ENCODE assay signal across 1 cellular context in the genomic region with DNA sequence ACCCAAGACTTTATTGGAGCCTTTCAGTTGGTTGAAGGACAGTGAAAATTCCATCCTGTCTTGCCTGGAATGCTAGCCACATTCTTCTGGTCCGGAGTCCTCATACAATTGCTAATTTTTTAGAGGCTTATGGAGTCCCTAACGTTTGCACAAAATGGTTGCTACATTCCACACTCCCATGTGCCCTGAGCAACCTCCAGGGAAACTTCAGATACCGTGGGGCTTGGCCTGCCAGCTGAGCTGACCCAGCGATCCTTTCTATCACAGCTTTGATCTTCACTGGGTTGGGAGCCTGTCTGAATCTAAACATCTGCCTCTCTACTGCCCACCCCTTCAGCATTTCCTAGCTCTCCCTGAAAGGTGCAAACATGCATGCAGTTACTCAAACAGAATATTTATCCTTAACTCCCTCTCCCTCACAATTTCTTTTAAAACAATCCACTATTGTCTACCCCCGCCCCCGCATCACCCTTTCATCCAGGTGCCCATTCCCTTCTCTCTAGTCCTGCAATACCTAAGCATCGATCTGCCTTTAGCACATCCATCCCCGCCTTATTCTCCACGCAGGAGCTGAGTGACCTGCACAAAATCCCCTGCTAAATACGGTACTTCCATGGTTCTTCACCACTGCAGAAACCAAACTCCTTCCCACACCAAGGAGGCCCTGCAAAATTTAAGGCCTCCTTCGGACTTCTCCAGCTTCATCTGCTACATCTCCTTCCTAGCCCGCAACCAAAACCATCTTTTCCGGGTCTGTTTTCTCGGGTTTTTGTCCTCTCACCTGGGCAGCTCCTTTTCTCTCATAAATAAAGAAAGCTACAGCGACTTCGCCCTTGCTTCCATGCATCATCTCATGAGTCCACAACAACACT.
TF ChIP-seq lines count a peak whose summit lies in the region.

No MANE protein-coding gene starts in this region.

TF ChIP-seq in K562, 482 proteins besides CTCF, POLR2A, EP300 and RAD21 (continued from another document):
- TF ChIP-seq, protein P1, sequence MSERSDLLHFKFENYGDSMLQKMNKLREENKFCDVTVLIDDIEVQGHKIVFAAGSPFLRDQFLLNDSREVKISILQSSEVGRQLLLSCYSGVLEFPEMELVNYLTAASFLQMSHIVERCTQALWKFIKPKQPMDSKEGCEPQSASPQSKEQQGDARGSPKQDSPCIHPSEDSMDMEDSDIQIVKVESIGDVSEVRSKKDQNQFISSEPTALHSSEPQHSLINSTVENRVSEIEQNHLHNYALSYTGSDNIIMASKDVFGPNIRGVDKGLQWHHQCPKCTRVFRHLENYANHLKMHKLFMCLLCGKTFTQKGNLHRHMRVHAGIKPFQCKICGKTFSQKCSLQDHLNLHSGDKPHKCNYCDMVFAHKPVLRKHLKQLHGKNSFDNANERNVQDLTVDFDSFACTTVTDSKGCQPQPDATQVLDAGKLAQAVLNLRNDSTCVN (CRISPR knock-in tag; IDR thresholded peaks at IDR 0.05) = 0 out of 2 replicates have a peak, but pooled peaks have one; percentile 28
- TF ChIP-seq ATF7 (IDR thresholded peaks at IDR 0.05) (no peak), ARNT (IDR thresholded peaks at IDR 0.05) (0 out of 4 replicates have a peak, but pooled peaks of 1 of the 2 experiments have one; percentile 22), POLR2B (IDR thresholded peaks at IDR 0.05; ENCODE audit: low read depth, partially characterized antibody) (no peak), NR1H2 (CRISPR knock-in tag; IDR thresholded peaks at IDR 0.05) (no peak), PHF20 (IDR thresholded peaks at IDR 0.05; ENCODE audit: partially characterized antibody) (no peak), ZNF717 (CRISPR knock-in tag; IDR thresholded peaks at IDR 0.05) (no peak), MAZ (CRISPR knock-in tag; conservative IDR thresholded peaks at IDR 0.05 in 1 of 2, IDR thresholded peaks at IDR 0.05 in 1 of 2) (no peak), HLTF (IDR thresholded peaks at IDR 0.05) (no peak), NFRKB (IDR thresholded peaks at IDR 0.05; ENCODE audit: low read depth) (no peak), ZC3H4 (CRISPR knock-in tag; IDR thresholded peaks at IDR 0.05; ENCODE audit: borderline replicate concordance) (no peak), RBM25 (IDR thresholded peaks at IDR 0.05; ENCODE audit: low read depth, low read length, severe bottlenecking) (no peak), SP1 (CRISPR knock-in tag; IDR thresholded peaks at IDR 0.05) (no peak), SPI1 (IDR thresholded peaks at IDR 0.05; ENCODE audit: borderline replicate concordance, low read depth, low read length) (no peak), MECOM (CRISPR knock-in tag; IDR thresholded peaks at IDR 0.05) (peak; percentile 48; the same call in 1 of the 2 replicates), PHTF2 (CRISPR knock-in tag; IDR thresholded peaks at IDR 0.05) (no peak), ZNF384 (IDR thresholded peaks at IDR 0.05; ENCODE audit: low read depth, low read length) (no peak), ZKSCAN8 (CRISPR knock-in tag; IDR thresholded peaks at IDR 0.05) (no peak), HMGN3 (IDR thresholded peaks at IDR 0.05; ENCODE audit: borderline replicate concordance, extremely low read depth, insufficient read length, low read depth, low read length) (no peak), OTX1 (CRISPR knock-in tag; IDR thresholded peaks at IDR 0.05) (0 out of 2 replicates have a peak, but pooled peaks have one; percentile 7), BRD9 (IDR thresholded peaks at IDR 0.05; ENCODE audit: low read depth, partially characterized antibody) (peak; percentile 37), ELF1 (tag; IDR thresholded peaks at IDR 0.05) (0 out of 2 replicates have a peak, but pooled peaks have one; percentile 4), EGR1 (conservative IDR thresholded peaks at IDR 0.05) (peak; percentile 81), ZNF766 (CRISPR knock-in tag; conservative IDR thresholded peaks at IDR 0.05) (0 out of 2 replicates have a peak, but pooled peaks have one; percentile 6), TEAD4 (IDR thresholded peaks at IDR 0.05; ENCODE audit: low read length) (peak; percentile 8; the same call in 1 of the 2 replicates), TEAD4 (CRISPR knock-in tag; IDR thresholded peaks at IDR 0.05; ENCODE audit: borderline replicate concordance) (no peak), LCOR (CRISPR knock-in tag; IDR thresholded peaks at IDR 0.05) (no peak), CCNT2 (IDR thresholded peaks at IDR 0.05; ENCODE audit: borderline replicate concordance, extremely low read depth, insufficient read length, low read depth, low read length) (no peak), ADNP (tag; IDR thresholded peaks at IDR 0.05) (no peak), HEY1 (CRISPR knock-in tag; IDR thresholded peaks at IDR 0.05; ENCODE audit: borderline replicate concordance) (no peak)
- TF ChIP-seq, protein P2, sequence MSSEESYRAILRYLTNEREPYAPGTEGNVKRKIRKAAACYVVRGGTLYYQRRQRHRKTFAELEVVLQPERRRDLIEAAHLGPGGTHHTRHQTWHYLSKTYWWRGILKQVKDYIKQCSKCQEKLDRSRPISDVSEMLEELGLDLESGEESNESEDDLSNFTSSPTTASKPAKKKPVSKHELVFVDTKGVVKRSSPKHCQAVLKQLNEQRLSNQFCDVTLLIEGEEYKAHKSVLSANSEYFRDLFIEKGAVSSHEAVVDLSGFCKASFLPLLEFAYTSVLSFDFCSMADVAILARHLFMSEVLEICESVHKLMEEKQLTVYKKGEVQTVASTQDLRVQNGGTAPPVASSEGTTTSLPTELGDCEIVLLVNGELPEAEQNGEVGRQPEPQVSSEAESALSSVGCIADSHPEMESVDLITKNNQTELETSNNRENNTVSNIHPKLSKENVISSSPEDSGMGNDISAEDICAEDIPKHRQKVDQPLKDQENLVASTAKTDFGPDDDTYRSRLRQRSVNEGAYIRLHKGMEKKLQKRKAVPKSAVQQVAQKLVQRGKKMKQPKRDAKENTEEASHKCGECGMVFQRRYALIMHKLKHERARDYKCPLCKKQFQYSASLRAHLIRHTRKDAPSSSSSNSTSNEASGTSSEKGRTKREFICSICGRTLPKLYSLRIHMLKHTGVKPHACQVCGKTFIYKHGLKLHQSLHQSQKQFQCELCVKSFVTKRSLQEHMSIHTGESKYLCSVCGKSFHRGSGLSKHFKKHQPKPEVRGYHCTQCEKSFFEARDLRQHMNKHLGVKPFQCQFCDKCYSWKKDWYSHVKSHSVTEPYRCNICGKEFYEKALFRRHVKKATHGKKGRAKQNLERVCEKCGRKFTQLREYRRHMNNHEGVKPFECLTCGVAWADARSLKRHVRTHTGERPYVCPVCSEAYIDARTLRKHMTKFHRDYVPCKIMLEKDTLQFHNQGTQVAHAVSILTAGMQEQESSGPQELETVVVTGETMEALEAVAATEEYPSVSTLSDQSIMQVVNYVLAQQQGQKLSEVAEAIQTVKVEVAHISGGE (CRISPR knock-in tag; IDR thresholded peaks at IDR 0.05) = no peak
- TF ChIP-seq, protein P3, sequence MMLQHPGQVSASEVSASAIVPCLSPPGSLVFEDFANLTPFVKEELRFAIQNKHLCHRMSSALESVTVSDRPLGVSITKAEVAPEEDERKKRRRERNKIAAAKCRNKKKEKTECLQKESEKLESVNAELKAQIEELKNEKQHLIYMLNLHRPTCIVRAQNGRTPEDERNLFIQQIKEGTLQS (IDR thresholded peaks at IDR 0.05) = no peak
- TF ChIP-seq, protein P3 (CRISPR knock-in tag; conservative IDR thresholded peaks at IDR 0.05) = 0 out of 2 replicates have a peak, but pooled peaks have one; percentile 2
- TF ChIP-seq, protein P4, sequence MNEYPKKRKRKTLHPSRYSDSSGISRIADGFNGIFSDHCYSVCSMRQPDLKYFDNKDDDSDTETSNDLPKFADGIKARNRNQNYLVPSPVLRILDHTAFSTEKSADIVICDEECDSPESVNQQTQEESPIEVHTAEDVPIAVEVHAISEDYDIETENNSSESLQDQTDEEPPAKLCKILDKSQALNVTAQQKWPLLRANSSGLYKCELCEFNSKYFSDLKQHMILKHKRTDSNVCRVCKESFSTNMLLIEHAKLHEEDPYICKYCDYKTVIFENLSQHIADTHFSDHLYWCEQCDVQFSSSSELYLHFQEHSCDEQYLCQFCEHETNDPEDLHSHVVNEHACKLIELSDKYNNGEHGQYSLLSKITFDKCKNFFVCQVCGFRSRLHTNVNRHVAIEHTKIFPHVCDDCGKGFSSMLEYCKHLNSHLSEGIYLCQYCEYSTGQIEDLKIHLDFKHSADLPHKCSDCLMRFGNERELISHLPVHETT (CRISPR knock-in tag; conservative IDR thresholded peaks at IDR 0.05 in 1 of 2, IDR thresholded peaks at IDR 0.05 in 1 of 2) = peak in 1 of 2 experiments; percentile 1; a peak in 1 of 4 replicates
- TF ChIP-seq, protein P5, sequence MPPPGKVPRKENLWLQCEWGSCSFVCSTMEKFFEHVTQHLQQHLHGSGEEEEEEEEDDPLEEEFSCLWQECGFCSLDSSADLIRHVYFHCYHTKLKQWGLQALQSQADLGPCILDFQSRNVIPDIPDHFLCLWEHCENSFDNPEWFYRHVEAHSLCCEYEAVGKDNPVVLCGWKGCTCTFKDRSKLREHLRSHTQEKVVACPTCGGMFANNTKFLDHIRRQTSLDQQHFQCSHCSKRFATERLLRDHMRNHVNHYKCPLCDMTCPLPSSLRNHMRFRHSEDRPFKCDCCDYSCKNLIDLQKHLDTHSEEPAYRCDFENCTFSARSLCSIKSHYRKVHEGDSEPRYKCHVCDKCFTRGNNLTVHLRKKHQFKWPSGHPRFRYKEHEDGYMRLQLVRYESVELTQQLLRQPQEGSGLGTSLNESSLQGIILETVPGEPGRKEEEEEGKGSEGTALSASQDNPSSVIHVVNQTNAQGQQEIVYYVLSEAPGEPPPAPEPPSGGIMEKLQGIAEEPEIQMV (tag; conservative IDR thresholded peaks at IDR 0.05; ENCODE audit: low read depth) = no peak
- TF ChIP-seq, protein P6, sequence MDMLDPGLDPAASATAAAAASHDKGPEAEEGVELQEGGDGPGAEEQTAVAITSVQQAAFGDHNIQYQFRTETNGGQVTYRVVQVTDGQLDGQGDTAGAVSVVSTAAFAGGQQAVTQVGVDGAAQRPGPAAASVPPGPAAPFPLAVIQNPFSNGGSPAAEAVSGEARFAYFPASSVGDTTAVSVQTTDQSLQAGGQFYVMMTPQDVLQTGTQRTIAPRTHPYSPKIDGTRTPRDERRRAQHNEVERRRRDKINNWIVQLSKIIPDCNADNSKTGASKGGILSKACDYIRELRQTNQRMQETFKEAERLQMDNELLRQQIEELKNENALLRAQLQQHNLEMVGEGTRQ (CRISPR knock-in tag; IDR thresholded peaks at IDR 0.05) = no peak
- TF ChIP-seq, protein P7, sequence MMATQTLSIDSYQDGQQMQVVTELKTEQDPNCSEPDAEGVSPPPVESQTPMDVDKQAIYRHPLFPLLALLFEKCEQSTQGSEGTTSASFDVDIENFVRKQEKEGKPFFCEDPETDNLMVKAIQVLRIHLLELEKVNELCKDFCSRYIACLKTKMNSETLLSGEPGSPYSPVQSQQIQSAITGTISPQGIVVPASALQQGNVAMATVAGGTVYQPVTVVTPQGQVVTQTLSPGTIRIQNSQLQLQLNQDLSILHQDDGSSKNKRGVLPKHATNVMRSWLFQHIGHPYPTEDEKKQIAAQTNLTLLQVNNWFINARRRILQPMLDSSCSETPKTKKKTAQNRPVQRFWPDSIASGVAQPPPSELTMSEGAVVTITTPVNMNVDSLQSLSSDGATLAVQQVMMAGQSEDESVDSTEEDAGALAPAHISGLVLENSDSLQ (IDR thresholded peaks at IDR 0.05) = no peak
- TF ChIP-seq, protein P8, sequence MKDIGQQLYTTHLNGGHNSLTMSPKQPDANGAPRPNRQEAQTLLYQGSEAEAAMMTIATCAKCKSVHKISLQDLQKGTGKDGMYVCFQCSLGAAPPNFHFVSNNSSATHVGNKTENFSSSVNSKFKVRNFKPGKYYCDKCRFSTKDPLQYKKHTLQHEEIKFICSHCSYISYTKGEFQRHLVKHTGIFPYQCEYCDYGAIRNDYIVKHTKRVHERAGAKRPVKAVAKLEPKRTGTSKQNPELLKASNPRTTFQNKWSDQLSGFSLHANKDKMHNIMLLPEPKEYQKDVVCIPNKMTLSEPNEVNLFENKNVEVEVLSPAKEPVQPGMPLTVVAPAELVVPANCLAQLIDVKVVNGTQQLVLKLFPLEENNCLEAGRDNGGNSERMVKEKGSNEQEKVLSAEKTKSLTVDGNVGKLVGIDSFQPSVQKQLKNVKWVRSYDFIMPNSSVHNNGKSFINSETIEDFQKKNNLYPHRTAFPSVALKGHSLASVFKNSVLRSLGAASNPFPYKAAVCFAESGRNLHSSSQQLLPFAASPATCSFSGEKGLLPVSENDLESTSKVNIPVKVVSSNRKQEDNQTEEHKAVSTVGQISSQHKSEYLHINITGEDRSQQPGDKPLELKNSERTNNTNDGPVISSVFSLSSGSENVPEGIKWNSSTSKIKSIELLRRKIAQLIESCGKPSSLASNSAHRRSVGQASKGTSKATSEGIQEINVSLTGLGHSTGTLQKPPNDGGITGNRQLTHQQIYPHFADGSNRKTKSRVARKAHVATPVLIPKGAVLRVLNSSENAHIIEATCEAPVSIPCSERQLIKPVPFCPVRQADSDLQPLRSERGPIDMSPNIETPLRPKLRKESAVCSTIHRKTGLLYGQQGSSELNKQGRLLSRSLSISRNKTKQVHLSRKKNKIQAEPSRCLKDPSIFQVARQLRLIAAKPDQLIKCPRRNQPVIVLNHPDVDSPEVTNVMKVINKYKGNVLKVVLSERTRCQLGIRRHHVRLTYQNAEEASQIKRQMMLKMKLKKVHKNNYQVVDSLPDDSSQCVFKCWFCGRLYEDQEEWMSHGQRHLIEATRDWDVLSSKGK (CRISPR knock-in tag; IDR thresholded peaks at IDR 0.05) = 0 out of 2 replicates have a peak, but pooled peaks have one; percentile 45
TF ChIP-seq in K562: peak in this region for 14.
